Comparison of ENCODE assay signal across 17 cellular contexts in genomic region chr1:229114781-229115417, GRCh38.
A peak's percentile ranks its signal among the peaks of the same experiment; 100 is the strongest.
DNase-seq lines count a peak whose midpoint lies in the region; ATAC-seq and TF ChIP-seq lines count a peak whose summit lies in the region.
"Had no signal": no experiment of that assay in that cellular context is flagged by ENCODE, and none has a peak within 500 bp of the region (broad histone marks: within the 10 kb centered on the region; RNA-seq: fewer than 3 reads in every experiment).

No MANE protein-coding gene starts in this region.

- H3K27me3 ChIP-seq in ovary (no peaks in the 10 kb centered on the region), prostate gland (replicated peaks; ENCODE audit: insufficient read depth) (no peaks in the 10 kb centered on the region)
- H3K27me3 ChIP-seq: upper lobe of right lung had no signal

- no peak overlapping the region for H3K4me3 Mint-ChIP-seq in glutamatergic neuron (ENCODE audit: unreplicated experiment)
- H3K4me3 Mint-ChIP-seq: stimulated activated naive B cell treated with anti-CD40 and anti-IgM and Interleukin-4, amounts not matched to agents 10 μg/mL and 1 μg/mL and 100 μg/mL, for 72 hours had no signal

- no peak for TF ChIP-seq CTCF in C4-2B (conservative IDR thresholded peaks at IDR 0.05)
- no peak for TF ChIP-seq CTCF in fibroblast of pulmonary artery (IDR thresholded peaks at IDR 0.05; ENCODE audit: low read length, missing control alignments)
- TF ChIP-seq CTCF in ovary (IDR thresholded peaks at IDR 0.05): no peak
- no peak for TF ChIP-seq CTCF in glutamatergic neuron (IDR thresholded peaks at IDR 0.05; ENCODE audit: partially characterized antibody, unreplicated experiment)
- TF ChIP-seq CTCF in prostate gland (IDR thresholded peaks at IDR 0.05): no peak

- TF ChIP-seq POLR2A in ovary (IDR thresholded peaks at IDR 0.05) (no peak), prostate gland (IDR thresholded peaks at IDR 0.05) (no peak)

- H3K9me3 Mint-ChIP-seq in glutamatergic neuron (ENCODE audit: unreplicated experiment): peaks cover 4% of the 10 kb centered on the region

- H3K9me3 ChIP-seq in ovary (no peaks in the 10 kb centered on the region), prostate gland (no peaks in the 10 kb centered on the region)
- H3K9me3 ChIP-seq: upper lobe of right lung had no signal

- peaks cover 3% of the 10 kb centered on the region for H3K27me3 Mint-ChIP-seq in glutamatergic neuron (ENCODE audit: unreplicated experiment)
- H3K27me3 Mint-ChIP-seq: naive thymus-derived CD4-positive, alpha-beta T cell; stimulated activated naive B cell treated with anti-CD40 and anti-IgM and Interleukin-4, amounts not matched to agents 10 μg/mL and 1 μg/mL and 100 μg/mL, for 72 hours had no signal

- 24 to 56% (median 40%) methylated on average over 7 of the region's 7 CpGs for WGBS in ovary, 3 donors
- WGBS in prostate gland: 53% methylated on average over 7 of the region's 7 CpGs

- H3K4me3 ChIP-seq in fibroblast of pulmonary artery (replicated peaks; ENCODE audit: low read depth, low read length): no peak overlapping the region
- H3K4me3 ChIP-seq in ovary: no peak overlapping the region
- H3K4me3 ChIP-seq in prostate gland: no peak overlapping the region
- H3K4me3 ChIP-seq: lung, upper lobe of right lung had no signal

- H3K36me3 ChIP-seq in ovary: no peaks in the 10 kb centered on the region
- no peaks in the 10 kb centered on the region for H3K36me3 ChIP-seq in prostate gland
- H3K36me3 ChIP-seq: upper lobe of right lung had no signal

- ATAC-seq in left lobe of liver: no peak
- ATAC-seq: naive thymus-derived CD4-positive, alpha-beta T cell; stimulated activated naive B cell treated with anti-CD40 and anti-IgM and Interleukin-4, amounts not matched to agents 10 μg/mL and 1 μg/mL and 100 μg/mL, for 72 hours; upper lobe of right lung had no signal

- no peak overlapping the region for H3K27ac Mint-ChIP-seq in glutamatergic neuron (ENCODE audit: unreplicated experiment)
- H3K27ac Mint-ChIP-seq: stimulated activated naive B cell treated with anti-CD40 and anti-IgM and Interleukin-4, amounts not matched to agents 10 μg/mL and 1 μg/mL and 100 μg/mL, for 72 hours had no signal

- peaks cover 8% of the 10 kb centered on the region for H3K36me3 Mint-ChIP-seq in glutamatergic neuron (ENCODE audit: unreplicated experiment)

- peaks cover 7% of the 10 kb centered on the region for H3K4me1 ChIP-seq in ovary (ENCODE audit: insufficient read depth)
- H3K4me1 ChIP-seq in prostate gland (replicated peaks): peaks cover 13% of the 10 kb centered on the region

- peaks cover 10% of the 10 kb centered on the region for H3K4me1 Mint-ChIP-seq in glutamatergic neuron (ENCODE audit: low read depth, unreplicated experiment)
- H3K4me1 Mint-ChIP-seq: stimulated activated naive B cell treated with anti-CD40 and anti-IgM and Interleukin-4, amounts not matched to agents 10 μg/mL and 1 μg/mL and 100 μg/mL, for 72 hours had no signal

- DNase-seq in NCI-H524 treated with DMSO at 0.1 percent for 48 hours (lab: John Stamatoyannopoulos, UW): peak; percentile 81
- DNase-seq in fibroblast of pulmonary artery (ENCODE audit: low read depth): peak; percentile 5
- DNase-seq in ovary: peak in 4 of 5 donors; percentile 30 to 38 (median 36)
- DNase-seq in glutamatergic neuron: no peak
- DNase-seq in NCI-H510A treated with DMSO at 0.1 percent for 48 hours (lab: John Stamatoyannopoulos, UW): no peak
- DNase-seq in prostate gland (ENCODE audit: low spot score): no peak
- DNase-seq in left lobe of liver (ENCODE audit: low spot score): no peak
- DNase-seq: activated CD4-positive, alpha-beta T cell treated with anti-CD3 and anti-CD28 coated beads for 48 hours; activated naive CD4-positive, alpha-beta T cell; foreskin melanocyte; MV-4-11; naive thymus-derived CD4-positive, alpha-beta T cell; stimulated activated CD4-positive, alpha-beta T cell treated with anti-CD3 and anti-CD28 coated beads, Interleukin-15, amount 100 ng/mL, for 24 hours; stimulated activated naive B cell treated with anti-CD40 and anti-IgM and Interleukin-4, amounts not matched to agents 10 μg/mL and 1 μg/mL and 100 μg/mL, for 72 hours; upper lobe of right lung had no signal

- intact Hi-C loops in ovary (cut with DNase I): loop anchor here in 1 of 4 donors (10.0 kb wide), 1 partner anchor 350 kb away; no protein-coding TSS in a partner anchor
- intact Hi-C loops in prostate gland (cut with DNase I): loop anchor here (5.0 kb wide), 2 partner anchors 112 to 378 kb away; partner anchors contain the start of gene RHOU

- H3K27ac ChIP-seq in C4-2B (peak overlapping the region; percentile 14; the same call in 1 of the 2 replicates), ovary (no peak overlapping the region), prostate gland (peak overlapping the region in 1 of 2 donors; percentile 29)
- H3K27ac ChIP-seq: upper lobe of right lung had no signal

- no peak for TF ChIP-seq EP300 in ovary (IDR thresholded peaks at IDR 0.05)

Comparison
In these comparisons a context has a peak if more than half of its experiments do, and no peak if none do; other contexts are left out.
1. DNase-seq: peak in NCI-H524 treated with DMSO at 0.1 percent for 48 hours (single experiment), fibroblast of pulmonary artery (single experiment) and ovary (4 of 5); none in glutamatergic neuron (single experiment), NCI-H510A treated with DMSO at 0.1 percent for 48 hours (single experiment), prostate gland (single experiment) and left lobe of liver (single experiment).